ENCODE assay signal across 13 cellular contexts in genomic region chr1:100187912-100188311, GRCh38. TPM values are rescaled to one million over a fixed set of nuclear protein-coding genes. Genes with fewer than 3 reads are reported as not detected.
DNase-seq lines count a peak whose midpoint lies in the region; ATAC-seq and TF ChIP-seq lines count a peak whose summit lies in the region.
"Had no signal": no experiment of that assay in that cellular context is flagged by ENCODE, and none has a peak within 500 bp of the region (broad histone marks: within the 10 kb centered on the region; RNA-seq: fewer than 3 reads in every experiment).

No MANE protein-coding gene starts in this region.

- H2AFZ ChIP-seq in mesenchymal stem cell (ENCODE audit: low read depth, low read length) = no peak overlapping the region
- H2AFZ ChIP-seq in GM23338 = no peak overlapping the region

- H3K27me3 Mint-ChIP-seq in GM23338 (ENCODE audit: insufficient read depth, low read depth, poor library complexity) = no peaks in the 10 kb centered on the region
- H3K27me3 Mint-ChIP-seq: progenitor cell of endocrine pancreas had no signal

- H3K4me1 ChIP-seq in mesenchymal stem cell (ENCODE audit: control insufficient read depth, insufficient read depth, low read depth, low read length) = peaks cover 8% of the 10 kb centered on the region
- no peaks in the 10 kb centered on the region for H3K4me1 ChIP-seq in GM23338 (ENCODE audit: insufficient read depth)

- H3F3A ChIP-seq in GM23338 (replicated peaks; ENCODE audit: low read depth) = no peaks in the 10 kb centered on the region

- H4K20me1 ChIP-seq in GM23338 (replicated peaks; ENCODE audit: insufficient read depth) = no peaks in the 10 kb centered on the region

- H2AK5ac ChIP-seq in mesenchymal stem cell (ENCODE audit: low read length, severe bottlenecking) = no peak overlapping the region

- no peak overlapping the region for H3K27ac ChIP-seq in mesenchymal stem cell (ENCODE audit: low read length, poor library complexity, severe bottlenecking)
- no peak overlapping the region for H3K27ac ChIP-seq in GM23338 (ENCODE audit: low read depth)
- H3K27ac ChIP-seq: C4-2B, WERI-Rb-1 had no signal

- H4K8ac ChIP-seq in mesenchymal stem cell (ENCODE audit: low read length) = no peak overlapping the region

- no peak overlapping the region for H3K27ac Mint-ChIP-seq in GM23338
- H3K27ac Mint-ChIP-seq: activated T-helper 2 cell treated with anti-CD3 and anti-CD28 coated beads, Interferon-gamma antibody, Interleukin-2, Interleukin-4, amounts not matched to agents 10 μg/mL and 5 μg/mL and 100 μg/mL, durations not matched to agents 14 hours and 24 hours and 36 hours; progenitor cell of endocrine pancreas had no signal

- H3K18ac ChIP-seq in mesenchymal stem cell (ENCODE audit: low read depth in 1 of 2, low read length in 2 of 2) = no peak overlapping the region

- H3K36me3 Mint-ChIP-seq in GM23338 (ENCODE audit: low read depth) = no peaks in the 10 kb centered on the region; the same call in 2 of the 3 replicates

- H2BK120ac ChIP-seq in mesenchymal stem cell (ENCODE audit: low read depth, low read length) = no peak overlapping the region

- no peaks in the 10 kb centered on the region for H3K9me2 ChIP-seq in GM23338 (ENCODE audit: insufficient read depth)

- H2BK5ac ChIP-seq in mesenchymal stem cell (ENCODE audit: low read depth, low read length, poor library complexity, severe bottlenecking) = no peak overlapping the region

- H3K9me3 Mint-ChIP-seq in GM23338 = no peaks in the 10 kb centered on the region
- H3K9me3 Mint-ChIP-seq: activated T-helper 2 cell treated with anti-CD3 and anti-CD28 coated beads, Interferon-gamma antibody, Interleukin-2, Interleukin-4, amounts not matched to agents 10 μg/mL and 5 μg/mL and 100 μg/mL, durations not matched to agents 14 hours and 24 hours and 36 hours had no signal

- H2BK15ac ChIP-seq in mesenchymal stem cell (ENCODE audit: low read depth, poor library complexity, severe bottlenecking) = no peak overlapping the region

- H2BK12ac ChIP-seq in mesenchymal stem cell (ENCODE audit: low read length in 2 of 2) = no peak overlapping the region

- H3K79me1 ChIP-seq in mesenchymal stem cell (replicated peaks; ENCODE audit: low read length, poor library complexity, severe bottlenecking) = no peaks in the 10 kb centered on the region

- H3K36me3 ChIP-seq in mesenchymal stem cell (ENCODE audit: control insufficient read depth in 1 of 2, insufficient read depth in 2 of 2, low read depth in 1 of 2, low read length in 2 of 2) (peaks cover 0 to 2% of the 10 kb centered on the region in 2 experiments), GM23338 (ENCODE audit: insufficient read depth) (no peaks in the 10 kb centered on the region)
- H3K36me3 ChIP-seq: WERI-Rb-1 had no signal

- H3K23ac ChIP-seq in mesenchymal stem cell (ENCODE audit: low read length in 2 of 2) = no peak overlapping the region

- no peak overlapping the region for H4K91ac ChIP-seq in mesenchymal stem cell (ENCODE audit: low read length)

- DNase-seq in AG20443 (ENCODE audit: low spot score) (peak; percentile 40), NCI-H2196 treated with DMSO at 0.1 percent for 48 hours (lab: John Stamatoyannopoulos, UW; ENCODE audit: unreplicated experiment) (peak; percentile 15), fibroblast of mammary gland (ENCODE audit: low read depth) (peak; percentile 71), mesenchymal stem cell (peak; percentile 6), GM19240 (ENCODE audit: insufficient read length, low spot score) (no peak), GM23338 (ENCODE audit: low spot score) (no peak), NOMO-1 treated with DMSO at 0.1 percent for 48 hours (lab: John Stamatoyannopoulos, UW; ENCODE audit: unreplicated experiment) (no peak)
- DNase-seq: WERI-Rb-1 had no signal

- H3K4me3 ChIP-seq in fibroblast of mammary gland (ENCODE audit: control insufficient read depth, low read depth, low read length) (no peak overlapping the region), mesenchymal stem cell (ENCODE audit: insufficient read depth in 1 of 2, low read depth in 1 of 2, low read length in 2 of 2) (no peak overlapping the region), GM23338 (no peak overlapping the region)

- H3K4me1 Mint-ChIP-seq in GM23338 = no peaks in the 10 kb centered on the region

- no peak overlapping the region for H3K4me2 ChIP-seq in mesenchymal stem cell (ENCODE audit: low read length, poor library complexity, severe bottlenecking)
- no peak overlapping the region for H3K4me2 ChIP-seq in GM23338

- H3K9me3 ChIP-seq in mesenchymal stem cell (ENCODE audit: control insufficient read depth, low read length) = no peaks in the 10 kb centered on the region

- no peaks in the 10 kb centered on the region for H3K79me2 ChIP-seq in GM23338 (replicated peaks; ENCODE audit: insufficient read depth)

- TF ChIP-seq CTCF in fibroblast of mammary gland (conservative IDR thresholded peaks at IDR 0.05; ENCODE audit: control insufficient read depth, insufficient read depth, low read depth, low read length) (no peak), GM23338 (conservative IDR thresholded peaks at IDR 0.05; ENCODE audit: low read depth in 2 of 2) (no peak)

- no peaks in the 10 kb centered on the region for H3K27me3 ChIP-seq in mesenchymal stem cell (ENCODE audit: control insufficient read depth in 1 of 2, insufficient read depth in 1 of 2, low read length in 2 of 2)
- no peaks in the 10 kb centered on the region for H3K27me3 ChIP-seq in GM23338 (ENCODE audit: insufficient read depth)

- no peak overlapping the region for H3K9ac ChIP-seq in mesenchymal stem cell (ENCODE audit: low read length)

- 94% methylated on average over 3 of the region's 3 CpGs for WGBS in mesenchymal stem cell

- ATAC-seq in GM23338 = no peak
- no peak for ATAC-seq in HG03139 (IDR thresholded peaks at IDR 0.05; ENCODE audit: unreplicated experiment)

- no peak overlapping the region for H3K14ac ChIP-seq in mesenchymal stem cell (ENCODE audit: low read length in 2 of 2)

- no peak overlapping the region for H3K4me3 Mint-ChIP-seq in GM23338

- no peak overlapping the region for H3K4ac ChIP-seq in mesenchymal stem cell (ENCODE audit: low read depth in 1 of 2, low read length in 2 of 2)

TF ChIP-seq in GM23338, 12 proteins besides CTCF, POLR2A, EP300 and RAD21 (continues in another document):
- TF ChIP-seq STAT1 (IDR thresholded peaks at IDR 0.05; ENCODE audit: unreplicated experiment) (no peak), REST (IDR thresholded peaks at IDR 0.05; ENCODE audit: unreplicated experiment) (no peak), POLR2AphosphoS5 (IDR thresholded peaks at IDR 0.05; ENCODE audit: low read depth) (no peak), NANOG (IDR thresholded peaks at IDR 0.05; ENCODE audit: borderline replicate concordance) (no peak), ZNF114 (CRISPR knock-in tag; IDR thresholded peaks at IDR 0.05) (no peak), CREB1 (CRISPR knock-in tag; IDR thresholded peaks at IDR 0.05; ENCODE audit: low read depth) (no peak)

RNA-seq across cellular contexts. Expression of gene LRRC39, which starts 9.9 kb away (rescaled TPM):
- 0.39 TPM for polyA plus RNA-seq in mesenchymal stem cell (2013, experiment 1 of 2)
- polyA plus RNA-seq in mesenchymal stem cell (2013, experiment 2 of 2) = 0.45 TPM
- 0.87 TPM in 1 of 2 replicates, not detected in the other for total RNA-seq in GM23338 (2014; rRNA removed; shearing (Covaris generic))
- 0.35 and 0.48 TPM in 2 replicates for polyA plus RNA-seq in GM23338 (2016; fragmentation: Nextera tagmentation; extraction: Ambion mirVana)
- total RNA-seq: HT1080 had no signal

RNA-seq across cellular contexts. Expression of gene TRMT13, which starts 54.9 kb away (rescaled TPM):
- 6.4 TPM for polyA plus RNA-seq in mesenchymal stem cell (2013, experiment 1 of 2)
- 6.7 TPM for polyA plus RNA-seq in mesenchymal stem cell (2013, experiment 2 of 2)
- 14.5 and 27.4 TPM in 2 replicates for total RNA-seq in GM23338 (2014; rRNA removed; shearing (Covaris generic))
- polyA plus RNA-seq in GM23338 (2016; fragmentation: Nextera tagmentation; extraction: Ambion mirVana) = 16.4 and 22.8 TPM in 2 replicates

RNA-seq across cellular contexts. Expression of gene SASS6, which starts 55.2 kb away (rescaled TPM):
- 1.4 TPM for polyA plus RNA-seq in mesenchymal stem cell (2013, experiment 1 of 2)
- 1.5 TPM for polyA plus RNA-seq in mesenchymal stem cell (2013, experiment 2 of 2)
- 16.7 and 17.0 TPM in 2 replicates for total RNA-seq in GM23338 (2014; rRNA removed; shearing (Covaris generic))
- 17.4 and 21.1 TPM in 2 replicates for polyA plus RNA-seq in GM23338 (2016; fragmentation: Nextera tagmentation; extraction: Ambion mirVana)

Comparison
In these comparisons a context has a peak if more than half of its experiments do, and no peak if none do; other contexts are left out.
1. DNase-seq: peak in AG20443 (single experiment), NCI-H2196 treated with DMSO at 0.1 percent for 48 hours (single experiment), fibroblast of mammary gland (single experiment) and mesenchymal stem cell (single experiment); none in GM19240 (single experiment), GM23338 (single experiment) and NOMO-1 treated with DMSO at 0.1 percent for 48 hours (single experiment).